In genomic region chr10:117130862-117131389, GRCh38 we compare ENCODE assay signal across 19 cellular contexts. TPM values are rescaled to one million over a fixed set of nuclear protein-coding genes. Genes with fewer than 3 reads are reported as not detected.
DNase-seq lines count a peak whose midpoint lies in the region; ATAC-seq and TF ChIP-seq lines count a peak whose summit lies in the region.
"Had no signal": no experiment of that assay in that cellular context is flagged by ENCODE, and none has a peak within 500 bp of the region (broad histone marks: within the 10 kb centered on the region; RNA-seq: fewer than 3 reads in every experiment).

No MANE protein-coding gene starts in this region.

- intact Hi-C loops in A673 (cut with micrococcal nuclease; ENCODE audit: unreplicated experiment) = loop anchor here (5.0 kb wide), 1 partner anchor 59 kb away; no protein-coding TSS in a partner anchor
- intact Hi-C loops in colonic mucosa (cut with DNase I) = no loop called here
- intact Hi-C loops in left lung (cut with DNase I) = no loop called here

- peak overlapping the region in 5 of 8 donors; percentile 30 to 64 (median 38) for H3K4me3 Mint-ChIP-seq in naive B cell

- BruUV-seq in A673 (replicated peaks; lab: Mats Ljungman, UMichigan) = no TSS peak

- H3K4me3 ChIP-seq in A673 (ENCODE audit: low read depth, low read length, poor library complexity, severe bottlenecking) (peak overlapping the region; percentile 39), colonic mucosa (peak overlapping the region; percentile 7), left lung (no peak overlapping the region)
- H3K4me3 ChIP-seq: BLaER1, psoas muscle had no signal

- no peaks in the 10 kb centered on the region for H3K27me3 ChIP-seq in A673 (replicated peaks; ENCODE audit: insufficient read depth, low read depth, low read length, poor library complexity)
- peaks cover 58% of the 10 kb centered on the region for H3K27me3 ChIP-seq in colonic mucosa
- H3K27me3 ChIP-seq in left lung = peaks cover 75 to 100% of the 10 kb centered on the region in 2 donors

- H3K27ac Mint-ChIP-seq in naive B cell = peak overlapping the region in 1 of 6 donors; percentile 79
- H3K27ac Mint-ChIP-seq: activated CD8-positive, alpha-beta T cell treated with anti-CD3 and anti-CD28 coated beads for 36 hours had no signal

- H3K4me1 Mint-ChIP-seq in naive B cell = peaks cover 3 to 27% (median 19%) of the 10 kb centered on the region in 3 donors

- DNase-seq in A673 (ENCODE audit: low spot score) = no peak
- DNase-seq in colonic mucosa = no peak
- no peak for DNase-seq in naive B cell
- DNase-seq in iPS-NIHi7 (ENCODE audit: extremely low spot score) = no peak
- no peak for DNase-seq in NCI-H1092 treated with DMSO at 0.1 percent for 48 hours (lab: John Stamatoyannopoulos, UW)
- no peak for DNase-seq in left lung
- DNase-seq: midbrain, NCI-H1694 treated with DMSO at 0.1 percent for 48 hours, NCI-H526, psoas muscle, T-helper 9 cell had no signal

- H3K4me1 ChIP-seq in A673 (ENCODE audit: insufficient read depth, low read length, poor library complexity, severe bottlenecking) (peaks cover 70% of the 10 kb centered on the region), ES-I3 (ENCODE audit: insufficient read depth, low read length) (peaks cover 22% of the 10 kb centered on the region; the same call in 1 of the 2 replicates), colonic mucosa (no peaks in the 10 kb centered on the region), left lung (peaks cover 5 to 16% of the 10 kb centered on the region in 2 donors)
- H3K4me1 ChIP-seq: BLaER1, psoas muscle had no signal

- H3K9me3 ChIP-seq in A673 (ENCODE audit: low read depth, low read length, poor library complexity, severe bottlenecking) (no peaks in the 10 kb centered on the region), ES-I3 (ENCODE audit: control insufficient read depth, insufficient read depth, low read length) (no peaks in the 10 kb centered on the region; the same call in 1 of the 2 replicates), colonic mucosa (no peaks in the 10 kb centered on the region), left lung (no peaks in the 10 kb centered on the region)
- H3K9me3 ChIP-seq: psoas muscle had no signal

- H3K27ac ChIP-seq in A673 (ENCODE audit: low read depth, low read length, poor library complexity, severe bottlenecking) = peak overlapping the region; percentile 100
- no peak overlapping the region for H3K27ac ChIP-seq in colonic mucosa
- no peak overlapping the region for H3K27ac ChIP-seq in left lung
- H3K27ac ChIP-seq: BLaER1, KMS-11, psoas muscle had no signal

- peaks cover 5 to 34% of the 10 kb centered on the region in 2 donors for H3K36me3 Mint-ChIP-seq in naive B cell

- H3K36me3 ChIP-seq in A673 (ENCODE audit: insufficient read depth, low read length, poor library complexity, severe bottlenecking) = peaks cover 68% of the 10 kb centered on the region
- no peaks in the 10 kb centered on the region for H3K36me3 ChIP-seq in ES-I3 (ENCODE audit: insufficient read depth, low read length)
- no peaks in the 10 kb centered on the region for H3K36me3 ChIP-seq in colonic mucosa
- H3K36me3 ChIP-seq in left lung = no peaks in the 10 kb centered on the region
- H3K36me3 ChIP-seq: BLaER1 had no signal

- peaks cover 72 to 89% (median 81%) of the 10 kb centered on the region in 3 donors for H3K27me3 Mint-ChIP-seq in naive B cell

- peaks cover 2 to 19% (median 10%) of the 10 kb centered on the region in 7 donors for H3K9me3 Mint-ChIP-seq in naive B cell
- H3K9me3 Mint-ChIP-seq: activated CD8-positive, alpha-beta T cell treated with anti-CD3 and anti-CD28 coated beads for 36 hours had no signal

- CTCF ChIA-PET in A673 (lab: Charles Lee) = interaction anchor here (0.7 kb wide), 1 partner anchor 44 kb away, joined by 3 read pairs; no protein-coding TSS in a partner anchor

- H3K9ac ChIP-seq in ES-I3 (ENCODE audit: low read depth, low read length) = peak overlapping the region; percentile 51; the same call in 1 of the 2 replicates
- no peak overlapping the region for H3K9ac ChIP-seq in colonic mucosa (ENCODE audit: low read depth in 2 of 2, low read length in 2 of 2)
- H3K9ac ChIP-seq: BLaER1, KMS-11 had no signal

- ATAC-seq in naive B cell (ENCODE audit: low read depth in 2 of 2) = no peak
- ATAC-seq in HG03280 (IDR thresholded peaks at IDR 0.05; ENCODE audit: unreplicated experiment) = no peak
- ATAC-seq in left lung = no peak
- ATAC-seq: psoas muscle had no signal

- POLR2A ChIA-PET in A673 (lab: Charles Lee; ENCODE audit: low non-redundant PET) = interaction anchor here (0.6 kb wide), 1 partner anchor 31 kb away, joined by 4 read pairs; no protein-coding TSS in a partner anchor

- TF ChIP-seq CTCF in A673 (conservative IDR thresholded peaks at IDR 0.05; ENCODE audit: low read depth, low read length) = no peak
- no peak for TF ChIP-seq CTCF in colonic mucosa (IDR thresholded peaks at IDR 0.05)
- TF ChIP-seq CTCF in left lung (IDR thresholded peaks at IDR 0.05) = no peak

RNA-seq across cellular contexts. Expression of gene VAX1, which starts 7.1 kb away (rescaled TPM):
- total RNA-seq in A673 (2021) = 65.1 and 74.4 TPM in 2 replicates
- not detected for total RNA-seq in colonic mucosa
- polyA plus RNA-seq in naive B cell (ENCODE audit: low read depth in 6 of 6) = not detected
- not detected for total RNA-seq in left lung
- total RNA-seq: activated CD8-positive, alpha-beta T cell treated with anti-CD3 and anti-CD28 coated beads for 36 hours; cerebellum; psoas muscle; RPMI7951 had no signal
- polyA plus RNA-seq: esophagus, psoas muscle had no signal

Comparison
In these comparisons a context has a peak if more than half of its experiments do, and no peak if none do; other contexts are left out.
1. H3K4me3 ChIP-seq: peak in A673 (single experiment) and colonic mucosa (single experiment); none in left lung (0 of 2).
2. RNA of gene VAX1, which starts 7.1 kb away (total RNA-seq): 65.1 to 74.4 TPM in A673; not detected in left lung and not detected in colonic mucosa; every median in the first group is over 10 times any median in the second.